ENCODE assay signal across 1 cellular context in genomic region chr12:88805286-88805685, GRCh38.
TF ChIP-seq lines count a peak whose summit lies in the region.

No MANE protein-coding gene starts in this region.

TF ChIP-seq in IMR-90, 13 proteins besides CTCF, POLR2A, EP300 and RAD21 (continued from another document):
- no peak for TF ChIP-seq MAFK (IDR thresholded peaks at IDR 0.05; ENCODE audit: low read depth, low read length)
- TF ChIP-seq BHLHE40 (IDR thresholded peaks at IDR 0.05; ENCODE audit: low read depth, low read length), result no peak
- no peak for TF ChIP-seq SMC3 (IDR thresholded peaks at IDR 0.05; ENCODE audit: low read depth, low read length)
- TF ChIP-seq RCOR1 (IDR thresholded peaks at IDR 0.05; ENCODE audit: insufficient replicate concordance, low read length), result no peak
- no peak for TF ChIP-seq RFX5 (IDR thresholded peaks at IDR 0.05; ENCODE audit: low read depth, low read length)
- TF ChIP-seq USF2 (IDR thresholded peaks at IDR 0.05; ENCODE audit: low read depth, low read length), result no peak
- no peak for TF ChIP-seq FOS (IDR thresholded peaks at IDR 0.05; ENCODE audit: low read depth, low read length)
- no peak for TF ChIP-seq CHD1 (IDR thresholded peaks at IDR 0.05; ENCODE audit: low read depth, low read length)
